ENCODE assay signal across 3 cellular contexts in the genomic region with DNA sequence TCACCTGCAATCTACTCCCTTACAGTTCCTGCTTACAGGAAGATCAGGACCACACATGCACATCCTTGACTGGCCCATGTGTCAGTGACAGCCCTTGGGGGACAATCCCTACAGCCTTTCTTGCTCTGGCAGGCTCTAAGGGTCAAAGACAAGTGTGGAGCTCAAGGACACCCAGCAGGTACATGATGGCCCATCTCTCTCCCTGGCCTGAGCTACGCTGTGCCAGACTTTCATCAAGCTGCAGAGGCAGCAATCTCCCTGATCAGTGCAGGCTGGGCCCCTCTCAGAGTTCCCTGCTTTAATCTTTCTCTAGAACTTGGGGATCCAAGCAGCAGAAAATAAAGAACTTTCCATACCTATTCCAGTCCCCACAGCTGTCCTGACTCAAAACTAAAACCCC.
TF ChIP-seq lines count a peak whose summit lies in the region.

No MANE protein-coding gene starts in this region.

TF ChIP-seq in HCT116, 20 proteins besides CTCF, POLR2A, EP300 and RAD21:
- TF ChIP-seq EGR1 (IDR thresholded peaks at IDR 0.05; ENCODE audit: low read depth) (no peak), SIN3A (IDR thresholded peaks at IDR 0.05; ENCODE audit: low read depth) (no peak), YY1 (IDR thresholded peaks at IDR 0.05; ENCODE audit: extremely low read depth, insufficient replicate concordance, low read depth, low read length) (no peak), POLR2AphosphoS5 (IDR thresholded peaks at IDR 0.05; ENCODE audit: low read depth, low read length) (no peak), FOSL1 (IDR thresholded peaks at IDR 0.05; ENCODE audit: low read depth) (no peak), TCF7L2 (IDR thresholded peaks at IDR 0.05; ENCODE audit: borderline replicate concordance, extremely low read depth, insufficient read depth, insufficient read length) (no peak), ELF1 (IDR thresholded peaks at IDR 0.05; ENCODE audit: borderline replicate concordance, low read depth) (no peak), SRF (IDR thresholded peaks at IDR 0.05; ENCODE audit: low read depth) (no peak), JUND (IDR thresholded peaks at IDR 0.05) (no peak), SP1 (IDR thresholded peaks at IDR 0.05; ENCODE audit: low read depth) (no peak)
- TF ChIP-seq, protein P1, sequence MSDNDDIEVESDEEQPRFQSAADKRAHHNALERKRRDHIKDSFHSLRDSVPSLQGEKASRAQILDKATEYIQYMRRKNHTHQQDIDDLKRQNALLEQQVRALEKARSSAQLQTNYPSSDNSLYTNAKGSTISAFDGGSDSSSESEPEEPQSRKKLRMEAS (IDR thresholded peaks at IDR 0.05) = no peak
- TF ChIP-seq, protein P2, sequence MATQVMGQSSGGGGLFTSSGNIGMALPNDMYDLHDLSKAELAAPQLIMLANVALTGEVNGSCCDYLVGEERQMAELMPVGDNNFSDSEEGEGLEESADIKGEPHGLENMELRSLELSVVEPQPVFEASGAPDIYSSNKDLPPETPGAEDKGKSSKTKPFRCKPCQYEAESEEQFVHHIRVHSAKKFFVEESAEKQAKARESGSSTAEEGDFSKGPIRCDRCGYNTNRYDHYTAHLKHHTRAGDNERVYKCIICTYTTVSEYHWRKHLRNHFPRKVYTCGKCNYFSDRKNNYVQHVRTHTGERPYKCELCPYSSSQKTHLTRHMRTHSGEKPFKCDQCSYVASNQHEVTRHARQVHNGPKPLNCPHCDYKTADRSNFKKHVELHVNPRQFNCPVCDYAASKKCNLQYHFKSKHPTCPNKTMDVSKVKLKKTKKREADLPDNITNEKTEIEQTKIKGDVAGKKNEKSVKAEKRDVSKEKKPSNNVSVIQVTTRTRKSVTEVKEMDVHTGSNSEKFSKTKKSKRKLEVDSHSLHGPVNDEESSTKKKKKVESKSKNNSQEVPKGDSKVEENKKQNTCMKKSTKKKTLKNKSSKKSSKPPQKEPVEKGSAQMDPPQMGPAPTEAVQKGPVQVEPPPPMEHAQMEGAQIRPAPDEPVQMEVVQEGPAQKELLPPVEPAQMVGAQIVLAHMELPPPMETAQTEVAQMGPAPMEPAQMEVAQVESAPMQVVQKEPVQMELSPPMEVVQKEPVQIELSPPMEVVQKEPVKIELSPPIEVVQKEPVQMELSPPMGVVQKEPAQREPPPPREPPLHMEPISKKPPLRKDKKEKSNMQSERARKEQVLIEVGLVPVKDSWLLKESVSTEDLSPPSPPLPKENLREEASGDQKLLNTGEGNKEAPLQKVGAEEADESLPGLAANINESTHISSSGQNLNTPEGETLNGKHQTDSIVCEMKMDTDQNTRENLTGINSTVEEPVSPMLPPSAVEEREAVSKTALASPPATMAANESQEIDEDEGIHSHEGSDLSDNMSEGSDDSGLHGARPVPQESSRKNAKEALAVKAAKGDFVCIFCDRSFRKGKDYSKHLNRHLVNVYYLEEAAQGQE (IDR thresholded peaks at IDR 0.05; ENCODE audit: low read depth) = no peak
- TF ChIP-seq, protein P3, sequence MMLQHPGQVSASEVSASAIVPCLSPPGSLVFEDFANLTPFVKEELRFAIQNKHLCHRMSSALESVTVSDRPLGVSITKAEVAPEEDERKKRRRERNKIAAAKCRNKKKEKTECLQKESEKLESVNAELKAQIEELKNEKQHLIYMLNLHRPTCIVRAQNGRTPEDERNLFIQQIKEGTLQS (IDR thresholded peaks at IDR 0.05) = no peak
- TF ChIP-seq, protein P4, sequence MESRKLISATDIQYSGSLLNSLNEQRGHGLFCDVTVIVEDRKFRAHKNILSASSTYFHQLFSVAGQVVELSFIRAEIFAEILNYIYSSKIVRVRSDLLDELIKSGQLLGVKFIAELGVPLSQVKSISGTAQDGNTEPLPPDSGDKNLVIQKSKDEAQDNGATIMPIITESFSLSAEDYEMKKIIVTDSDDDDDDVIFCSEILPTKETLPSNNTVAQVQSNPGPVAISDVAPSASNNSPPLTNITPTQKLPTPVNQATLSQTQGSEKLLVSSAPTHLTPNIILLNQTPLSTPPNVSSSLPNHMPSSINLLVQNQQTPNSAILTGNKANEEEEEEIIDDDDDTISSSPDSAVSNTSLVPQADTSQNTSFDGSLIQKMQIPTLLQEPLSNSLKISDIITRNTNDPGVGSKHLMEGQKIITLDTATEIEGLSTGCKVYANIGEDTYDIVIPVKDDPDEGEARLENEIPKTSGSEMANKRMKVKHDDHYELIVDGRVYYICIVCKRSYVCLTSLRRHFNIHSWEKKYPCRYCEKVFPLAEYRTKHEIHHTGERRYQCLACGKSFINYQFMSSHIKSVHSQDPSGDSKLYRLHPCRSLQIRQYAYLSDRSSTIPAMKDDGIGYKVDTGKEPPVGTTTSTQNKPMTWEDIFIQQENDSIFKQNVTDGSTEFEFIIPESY (IDR thresholded peaks at IDR 0.05; ENCODE audit: extremely low read depth, insufficient replicate concordance, low read length) = no peak

TF ChIP-seq in K562, 482 proteins besides CTCF, POLR2A, EP300 and RAD21:
- TF ChIP-seq FUS (optimal IDR thresholded peaks at IDR 0.05; ENCODE audit: low read depth, low read length) = no peak
- TF ChIP-seq COPS2 (conservative IDR thresholded peaks at IDR 0.05) = no peak
- TF ChIP-seq CXXC5 (CRISPR knock-in tag; IDR thresholded peaks at IDR 0.05) = no peak
- no peak for TF ChIP-seq FIP1L1 (IDR thresholded peaks at IDR 0.05; ENCODE audit: low read depth, low read length, poor library complexity, severe bottlenecking)
- no peak for TF ChIP-seq E2F3 (CRISPR knock-in tag; IDR thresholded peaks at IDR 0.05)
- TF ChIP-seq, protein P5, sequence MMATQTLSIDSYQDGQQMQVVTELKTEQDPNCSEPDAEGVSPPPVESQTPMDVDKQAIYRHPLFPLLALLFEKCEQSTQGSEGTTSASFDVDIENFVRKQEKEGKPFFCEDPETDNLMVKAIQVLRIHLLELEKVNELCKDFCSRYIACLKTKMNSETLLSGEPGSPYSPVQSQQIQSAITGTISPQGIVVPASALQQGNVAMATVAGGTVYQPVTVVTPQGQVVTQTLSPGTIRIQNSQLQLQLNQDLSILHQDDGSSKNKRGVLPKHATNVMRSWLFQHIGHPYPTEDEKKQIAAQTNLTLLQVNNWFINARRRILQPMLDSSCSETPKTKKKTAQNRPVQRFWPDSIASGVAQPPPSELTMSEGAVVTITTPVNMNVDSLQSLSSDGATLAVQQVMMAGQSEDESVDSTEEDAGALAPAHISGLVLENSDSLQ (IDR thresholded peaks at IDR 0.05) = no peak
- TF ChIP-seq, protein P6, sequence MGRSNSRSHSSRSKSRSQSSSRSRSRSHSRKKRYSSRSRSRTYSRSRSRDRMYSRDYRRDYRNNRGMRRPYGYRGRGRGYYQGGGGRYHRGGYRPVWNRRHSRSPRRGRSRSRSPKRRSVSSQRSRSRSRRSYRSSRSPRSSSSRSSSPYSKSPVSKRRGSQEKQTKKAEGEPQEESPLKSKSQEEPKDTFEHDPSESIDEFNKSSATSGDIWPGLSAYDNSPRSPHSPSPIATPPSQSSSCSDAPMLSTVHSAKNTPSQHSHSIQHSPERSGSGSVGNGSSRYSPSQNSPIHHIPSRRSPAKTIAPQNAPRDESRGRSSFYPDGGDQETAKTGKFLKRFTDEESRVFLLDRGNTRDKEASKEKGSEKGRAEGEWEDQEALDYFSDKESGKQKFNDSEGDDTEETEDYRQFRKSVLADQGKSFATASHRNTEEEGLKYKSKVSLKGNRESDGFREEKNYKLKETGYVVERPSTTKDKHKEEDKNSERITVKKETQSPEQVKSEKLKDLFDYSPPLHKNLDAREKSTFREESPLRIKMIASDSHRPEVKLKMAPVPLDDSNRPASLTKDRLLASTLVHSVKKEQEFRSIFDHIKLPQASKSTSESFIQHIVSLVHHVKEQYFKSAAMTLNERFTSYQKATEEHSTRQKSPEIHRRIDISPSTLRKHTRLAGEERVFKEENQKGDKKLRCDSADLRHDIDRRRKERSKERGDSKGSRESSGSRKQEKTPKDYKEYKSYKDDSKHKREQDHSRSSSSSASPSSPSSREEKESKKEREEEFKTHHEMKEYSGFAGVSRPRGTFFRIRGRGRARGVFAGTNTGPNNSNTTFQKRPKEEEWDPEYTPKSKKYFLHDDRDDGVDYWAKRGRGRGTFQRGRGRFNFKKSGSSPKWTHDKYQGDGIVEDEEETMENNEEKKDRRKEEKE (IDR thresholded peaks at IDR 0.05; ENCODE audit: borderline replicate concordance in 1 of 2, control insufficient read depth in 1 of 2, low read depth in 2 of 2, low read length in 1 of 2) = no peak
- no peak for TF ChIP-seq ZNF184 (CRISPR knock-in tag; IDR thresholded peaks at IDR 0.05)
- TF ChIP-seq ZNF347 (CRISPR knock-in tag; IDR thresholded peaks at IDR 0.05; ENCODE audit: low read depth) = no peak

TF ChIP-seq in neural cell, 6 proteins besides CTCF, POLR2A, EP300 and RAD21:
- TF ChIP-seq MXI1 (conservative IDR thresholded peaks at IDR 0.05; ENCODE audit: poor library complexity, severe bottlenecking) (no peak), SMC3 (conservative IDR thresholded peaks at IDR 0.05; ENCODE audit: poor library complexity) (no peak), EZH2 (IDR thresholded peaks at IDR 0.05; ENCODE audit: borderline replicate concordance, insufficient read depth, low read length, poor library complexity, severe bottlenecking) (no peak), POLR2AphosphoS5 (IDR thresholded peaks at IDR 0.05) (no peak), TAF1 (IDR thresholded peaks at IDR 0.05; ENCODE audit: low read depth) (no peak)
- TF ChIP-seq, protein P2 (IDR thresholded peaks at IDR 0.05; ENCODE audit: borderline replicate concordance) = no peak
